Comparison of ENCODE assay signal across 7 cellular contexts in genomic region chr5:95554331-95554646, GRCh38. TPM values are rescaled to one million over a fixed set of nuclear protein-coding genes. Genes with fewer than 3 reads are reported as not detected.
DNase-seq lines count a peak whose midpoint lies in the region; ATAC-seq and TF ChIP-seq lines count a peak whose summit lies in the region.

No MANE protein-coding gene starts in this region.

- peak; percentile 28 for ATAC-seq in GM18907 (IDR thresholded peaks at IDR 0.05; ENCODE audit: unreplicated experiment)
- peak; percentile 27 for ATAC-seq in HG02798 (IDR thresholded peaks at IDR 0.05; ENCODE audit: poor library complexity, unreplicated experiment)

- H3K36me3 ChIP-seq in esophagus (ENCODE audit: control insufficient read depth in 2 of 2, insufficient read depth in 2 of 2, low read length in 1 of 2) (no peaks in the 10 kb centered on the region), rectal smooth muscle tissue (ENCODE audit: control insufficient read depth, insufficient read depth, low read length) (no peaks in the 10 kb centered on the region)

- H3K4me1 ChIP-seq in esophagus (ENCODE audit: control insufficient read depth in 2 of 2, insufficient read depth in 2 of 2, low read length in 1 of 2), result peaks cover 0 to 4% of the 10 kb centered on the region in 2 donors
- H3K4me1 ChIP-seq in rectal smooth muscle tissue (ENCODE audit: control insufficient read depth, insufficient read depth, low read length), result peaks cover 4% of the 10 kb centered on the region

- CTCF ChIA-PET in RWPE1 (lab: Yijun Ruan, JAX), result interaction anchor here (0.6 to 1.6 kb wide), 3 partner anchors 57 to 293 kb away, joined by 3 to 5 read pairs (median 4); no protein-coding TSS in a partner anchor

- H3K27ac ChIP-seq in RWPE1, result peak overlapping the region; percentile 94
- H3K27ac ChIP-seq in esophagus (ENCODE audit: low read depth in 2 of 2, low read length in 1 of 2), result peak overlapping the region; percentile 91 to 96
- H3K27ac ChIP-seq in rectal smooth muscle tissue (ENCODE audit: low read depth, low read length), result peak overlapping the region; percentile 62

- 0 to 2% methylated on average over 6 of the region's 6 CpGs for WGBS in esophagus, 2 donors

- H3K27me3 ChIP-seq in esophagus (ENCODE audit: control insufficient read depth in 1 of 2, insufficient read depth in 2 of 2, low read length in 2 of 2) (no peaks in the 10 kb centered on the region), rectal smooth muscle tissue (ENCODE audit: control insufficient read depth, insufficient read depth, low read length) (no peaks in the 10 kb centered on the region)

- DNase-seq in RWPE1 (ENCODE audit: low spot score) (no peak), NCI-H226 (no peak), ACHN (no peak)

- peak overlapping the region; percentile 99 for H3K4me3 ChIP-seq in esophagus (ENCODE audit: low read depth in 1 of 2, low read length in 2 of 2)
- peak overlapping the region; percentile 94 for H3K4me3 ChIP-seq in rectal smooth muscle tissue (ENCODE audit: low read length)

- peak overlapping the region; percentile 61 for H3K9ac ChIP-seq in rectal smooth muscle tissue (ENCODE audit: low read length)

- TF ChIP-seq CTCF in RWPE1 (conservative IDR thresholded peaks at IDR 0.05; ENCODE audit: low read depth), result no peak

- in situ Hi-C loops in ACHN (cut with HindIII; ENCODE audit: low pct_ligation_motif_present, low pct_unique_long_range_greater_than_20kb, low sequenced_read_pairs), result no loop called here

- POLR2A ChIA-PET in RWPE1 (lab: Yijun Ruan, JAX; ENCODE audit: low non-redundant PET), result no interaction called here

- H3K9me3 ChIP-seq in esophagus (ENCODE audit: control insufficient read depth in 2 of 2, insufficient read depth in 1 of 2, low read depth in 1 of 2, low read length in 1 of 2), result no peaks in the 10 kb centered on the region

RNA-seq across cellular contexts. Expression of gene SKIC3, which starts 0.5 kb away (rescaled TPM):
- polyA plus RNA-seq in esophagus, result 10 to 100 TPM; 11.7 to 13.0 TPM

RNA-seq across cellular contexts. Expression of gene ARSK, which starts 0.6 kb away (rescaled TPM):
- 1 to 10 TPM; 1.1 to 1.7 TPM for polyA plus RNA-seq in esophagus
